In genomic region chr19:3499738-3500428, GRCh38 we compare ENCODE assay signal across 1 cellular context.
TF ChIP-seq lines count a peak whose summit lies in the region.

No MANE protein-coding gene starts in this region.

TF ChIP-seq in GM23338, 12 proteins besides CTCF, POLR2A, EP300 and RAD21 (continued from another document):
- TF ChIP-seq, protein P1, sequence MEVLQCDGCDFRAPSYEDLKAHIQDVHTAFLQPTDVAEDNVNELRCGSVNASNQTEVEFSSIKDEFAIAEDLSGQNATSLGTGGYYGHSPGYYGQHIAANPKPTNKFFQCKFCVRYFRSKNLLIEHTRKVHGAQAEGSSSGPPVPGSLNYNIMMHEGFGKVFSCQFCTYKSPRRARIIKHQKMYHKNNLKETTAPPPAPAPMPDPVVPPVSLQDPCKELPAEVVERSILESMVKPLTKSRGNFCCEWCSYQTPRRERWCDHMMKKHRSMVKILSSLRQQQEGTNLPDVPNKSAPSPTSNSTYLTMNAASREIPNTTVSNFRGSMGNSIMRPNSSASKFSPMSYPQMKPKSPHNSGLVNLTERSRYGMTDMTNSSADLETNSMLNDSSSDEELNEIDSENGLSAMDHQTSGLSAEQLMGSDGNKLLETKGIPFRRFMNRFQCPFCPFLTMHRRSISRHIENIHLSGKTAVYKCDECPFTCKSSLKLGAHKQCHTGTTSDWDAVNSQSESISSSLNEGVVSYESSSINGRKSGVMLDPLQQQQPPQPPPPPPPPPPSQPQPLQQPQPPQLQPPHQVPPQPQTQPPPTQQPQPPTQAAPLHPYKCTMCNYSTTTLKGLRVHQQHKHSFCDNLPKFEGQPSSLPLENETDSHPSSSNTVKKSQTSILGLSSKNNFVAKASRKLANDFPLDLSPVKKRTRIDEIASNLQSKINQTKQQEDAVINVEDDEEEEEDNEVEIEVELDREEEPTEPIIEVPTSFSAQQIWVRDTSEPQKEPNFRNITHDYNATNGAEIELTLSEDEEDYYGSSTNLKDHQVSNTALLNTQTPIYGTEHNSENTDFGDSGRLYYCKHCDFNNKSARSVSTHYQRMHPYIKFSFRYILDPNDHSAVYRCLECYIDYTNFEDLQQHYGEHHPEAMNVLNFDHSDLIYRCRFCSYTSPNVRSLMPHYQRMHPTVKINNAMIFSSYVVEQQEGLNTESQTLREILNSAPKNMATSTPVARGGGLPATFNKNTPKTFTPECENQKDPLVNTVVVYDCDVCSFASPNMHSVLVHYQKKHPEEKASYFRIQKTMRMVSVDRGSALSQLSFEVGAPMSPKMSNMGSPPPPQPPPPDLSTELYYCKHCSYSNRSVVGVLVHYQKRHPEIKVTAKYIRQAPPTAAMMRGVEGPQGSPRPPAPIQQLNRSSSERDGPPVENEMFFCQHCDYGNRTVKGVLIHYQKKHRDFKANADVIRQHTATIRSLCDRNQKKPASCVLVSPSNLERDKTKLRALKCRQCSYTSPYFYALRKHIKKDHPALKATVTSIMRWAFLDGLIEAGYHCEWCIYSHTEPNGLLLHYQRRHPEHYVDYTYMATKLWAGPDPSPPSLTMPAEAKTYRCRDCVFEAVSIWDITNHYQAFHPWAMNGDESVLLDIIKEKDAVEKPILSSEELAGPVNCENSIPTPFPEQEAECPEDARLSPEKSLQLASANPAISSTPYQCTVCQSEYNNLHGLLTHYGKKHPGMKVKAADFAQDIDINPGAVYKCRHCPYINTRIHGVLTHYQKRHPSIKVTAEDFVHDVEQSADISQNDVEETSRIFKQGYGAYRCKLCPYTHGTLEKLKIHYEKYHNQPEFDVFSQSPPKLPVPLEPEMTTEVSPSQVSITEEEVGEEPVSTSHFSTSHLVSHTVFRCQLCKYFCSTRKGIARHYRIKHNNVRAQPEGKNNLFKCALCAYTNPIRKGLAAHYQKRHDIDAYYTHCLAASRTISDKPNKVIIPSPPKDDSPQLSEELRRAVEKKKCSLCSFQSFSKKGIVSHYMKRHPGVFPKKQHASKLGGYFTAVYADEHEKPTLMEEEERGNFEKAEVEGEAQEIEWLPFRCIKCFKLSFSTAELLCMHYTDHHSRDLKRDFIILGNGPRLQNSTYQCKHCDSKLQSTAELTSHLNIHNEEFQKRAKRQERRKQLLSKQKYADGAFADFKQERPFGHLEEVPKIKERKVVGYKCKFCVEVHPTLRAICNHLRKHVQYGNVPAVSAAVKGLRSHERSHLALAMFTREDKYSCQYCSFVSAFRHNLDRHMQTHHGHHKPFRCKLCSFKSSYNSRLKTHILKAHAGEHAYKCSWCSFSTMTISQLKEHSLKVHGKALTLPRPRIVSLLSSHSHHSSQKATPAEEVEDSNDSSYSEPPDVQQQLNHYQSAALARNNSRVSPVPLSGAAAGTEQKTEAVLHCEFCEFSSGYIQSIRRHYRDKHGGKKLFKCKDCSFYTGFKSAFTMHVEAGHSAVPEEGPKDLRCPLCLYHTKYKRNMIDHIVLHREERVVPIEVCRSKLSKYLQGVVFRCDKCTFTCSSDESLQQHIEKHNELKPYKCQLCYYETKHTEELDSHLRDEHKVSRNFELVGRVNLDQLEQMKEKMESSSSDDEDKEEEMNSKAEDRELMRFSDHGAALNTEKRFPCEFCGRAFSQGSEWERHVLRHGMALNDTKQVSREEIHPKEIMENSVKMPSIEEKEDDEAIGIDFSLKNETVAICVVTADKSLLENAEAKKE (CRISPR knock-in tag; IDR thresholded peaks at IDR 0.05), result no peak
- TF ChIP-seq EZH2 (IDR thresholded peaks at IDR 0.05; ENCODE audit: low read depth, unreplicated experiment), result no peak
- no peak for TF ChIP-seq CREB1 (CRISPR knock-in tag; IDR thresholded peaks at IDR 0.05; ENCODE audit: low read depth)
